17 cellular contexts compared by ENCODE assay signal in the genomic region with DNA sequence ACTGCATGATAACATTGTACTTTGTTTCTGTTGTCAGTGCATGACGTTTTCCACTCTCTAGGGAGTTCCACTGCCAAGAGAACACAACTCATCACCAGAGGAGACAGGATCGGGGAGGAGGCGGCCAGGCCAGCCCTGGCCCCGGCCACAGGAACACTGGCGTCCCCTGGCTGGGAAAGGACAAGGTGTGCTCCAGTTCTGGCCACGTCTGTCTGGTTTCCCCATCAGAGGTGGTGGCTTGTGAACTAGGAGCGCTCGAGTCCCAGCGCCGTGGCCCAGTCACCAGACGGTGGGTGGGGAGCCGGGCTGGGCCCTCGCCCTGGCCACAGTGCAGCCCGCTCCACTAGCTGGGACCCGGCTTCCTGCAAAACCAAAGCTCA.
DNase-seq lines count a peak whose midpoint lies in the region; ATAC-seq and TF ChIP-seq lines count a peak whose summit lies in the region.
"Had no signal": no experiment of that assay in that cellular context is flagged by ENCODE, and none has a peak within 500 bp of the region (broad histone marks: within the 10 kb centered on the region; RNA-seq: fewer than 3 reads in every experiment).

No MANE protein-coding gene starts in this region.

- no peaks in the 10 kb centered on the region for H3K27me3 Mint-ChIP-seq in chondrocyte (ENCODE audit: low read depth)
- peaks cover under 1% of the 10 kb centered on the region for H3K27me3 Mint-ChIP-seq in activated CD4-positive, alpha-beta memory T cell treated with anti-CD3 and anti-CD28 coated beads for 36 hours

- H3K4me3 ChIP-seq in GM23248 (no peak overlapping the region), skin epidermis (no peak overlapping the region), smooth muscle cell (no peak overlapping the region)
- H3K4me3 ChIP-seq: ascending aorta had no signal

- POLR2A ChIA-PET in activated CD4-positive, alpha-beta memory T cell treated with anti-CD3 and anti-CD28 coated beads for 36 hours (lab: Charles Lee), result no interaction called here

- H3K4me3 Mint-ChIP-seq in chondrocyte (ENCODE audit: unreplicated experiment), result no peak overlapping the region
- no peak overlapping the region for H3K4me3 Mint-ChIP-seq in activated CD4-positive, alpha-beta memory T cell treated with anti-CD3 and anti-CD28 coated beads for 36 hours
- H3K4me3 Mint-ChIP-seq: CD8-positive, alpha-beta T cell; natural killer cell treated with Interleukin-12 subunit alpha and Interleukin-12 subunit beta and Interleukin-15 and Interleukin-18, amount 100 ng/mL, for 72 hours had no signal

- CTCF ChIA-PET in activated CD4-positive, alpha-beta memory T cell treated with anti-CD3 and anti-CD28 coated beads for 36 hours (lab: Charles Lee), result no interaction called here

- ATAC-seq in left cardiac atrium, result peak; percentile 65 to 71
- ATAC-seq in foreskin keratinocyte, result no peak
- ATAC-seq: CD8-positive, alpha-beta T cell; natural killer cell treated with Interleukin-12 subunit alpha and Interleukin-12 subunit beta and Interleukin-15 and Interleukin-18, amount 100 ng/mL, for 72 hours had no signal

- no peaks in the 10 kb centered on the region for H3K36me3 ChIP-seq in GM23248 (ENCODE audit: low read depth)
- no peaks in the 10 kb centered on the region for H3K36me3 ChIP-seq in smooth muscle cell (ENCODE audit: low read depth)
- H3K36me3 ChIP-seq: ascending aorta had no signal

- intact Hi-C loops in left cardiac atrium (cut with DNase I), result no loop called here
- intact Hi-C loops in activated CD4-positive, alpha-beta memory T cell treated with anti-CD3 and anti-CD28 coated beads for 36 hours (cut with micrococcal nuclease), result no loop called here

- H3K27ac Mint-ChIP-seq in chondrocyte (ENCODE audit: unreplicated experiment), result peak overlapping the region; percentile 9
- no peak overlapping the region for H3K27ac Mint-ChIP-seq in activated CD4-positive, alpha-beta memory T cell treated with anti-CD3 and anti-CD28 coated beads for 36 hours
- H3K27ac Mint-ChIP-seq: CD8-positive, alpha-beta T cell; natural killer cell treated with Interleukin-12 subunit alpha and Interleukin-12 subunit beta and Interleukin-15 and Interleukin-18, amount 100 ng/mL, for 72 hours had no signal

- H3F3A ChIP-seq in GM23248 (ENCODE audit: insufficient read depth), result peaks cover 6% of the 10 kb centered on the region; the same call in 1 of the 2 replicates
- H3F3A ChIP-seq in smooth muscle cell (ENCODE audit: low read depth), result no peaks in the 10 kb centered on the region

- H3K79me2 ChIP-seq in GM23248 (ENCODE audit: insufficient read depth) (no peaks in the 10 kb centered on the region), smooth muscle cell (ENCODE audit: low read depth) (no peaks in the 10 kb centered on the region)

- peaks cover 3% of the 10 kb centered on the region for H3K9me3 Mint-ChIP-seq in chondrocyte (ENCODE audit: low read depth)
- no peaks in the 10 kb centered on the region for H3K9me3 Mint-ChIP-seq in activated CD4-positive, alpha-beta memory T cell treated with anti-CD3 and anti-CD28 coated beads for 36 hours
- H3K9me3 Mint-ChIP-seq: CD8-positive, alpha-beta T cell; natural killer cell treated with Interleukin-12 subunit alpha and Interleukin-12 subunit beta and Interleukin-15 and Interleukin-18, amount 100 ng/mL, for 72 hours had no signal

- TF ChIP-seq CTCF in chondrocyte (IDR thresholded peaks at IDR 0.05) (no peak), smooth muscle cell (IDR thresholded peaks at IDR 0.05; ENCODE audit: borderline replicate concordance, insufficient read depth, poor library complexity, severe bottlenecking) (no peak), foreskin keratinocyte (conservative IDR thresholded peaks at IDR 0.05) (no peak)

- H3K4me1 ChIP-seq in GM23248 (ENCODE audit: insufficient read depth) (no peaks in the 10 kb centered on the region), smooth muscle cell (ENCODE audit: low read depth) (no peaks in the 10 kb centered on the region), foreskin keratinocyte (no peaks in the 10 kb centered on the region)
- H3K4me1 ChIP-seq: ascending aorta had no signal

- H3K4me2 ChIP-seq in GM23248 (ENCODE audit: unreplicated experiment) (no peak overlapping the region), smooth muscle cell (no peak overlapping the region)

- in situ Hi-C loops in GM23248 (cut with MboI), result no loop called here

- DNase-seq in GM23248 (peak; percentile 12), chondrocyte (ENCODE audit: low spot score) (peak; percentile 77), left cardiac atrium (peak; percentile 48), smooth muscle cell (lab: John Stamatoyannopoulos, UW; ENCODE audit: unreplicated experiment) (no peak), foreskin keratinocyte (no peak)
- no peak for DNase-seq in stimulated activated CD4-positive, alpha-beta T cell treated with anti-CD3 and anti-CD28 coated beads, Interleukin-1b, Interleukin-23, amount 100 ng/mL, for 48 hours
- DNase-seq in activated CD4-positive, alpha-beta memory T cell treated with anti-CD3 and anti-CD28 coated beads for 36 hours, result no peak
- DNase-seq: activated naive CD4-positive, alpha-beta T cell treated with Interleukin-2 at 50 U/mL for 16 hours; activated T-cell treated with anti-CD3 and anti-CD28 coated beads for 4 hours; CD8-positive, alpha-beta T cell; Karpas-422; NCI-H1436 treated with DMSO at 0.1 percent for 48 hours; NCI-H2171 treated with DMSO at 0.1 percent for 48 hours; NCI-H82 had no signal

- no peaks in the 10 kb centered on the region for H3K9me2 ChIP-seq in GM23248 (ENCODE audit: insufficient read depth)

- H3K27ac ChIP-seq in GM23248 (0 out of 2 replicates have a peak overlapping the region, but pooled peaks have one; percentile 51), skin epidermis (peak overlapping the region in 12 of 21 experiments; percentile 9 to 87 (median 61)), smooth muscle cell (ENCODE audit: low read depth) (no peak overlapping the region), foreskin keratinocyte (no peak overlapping the region)

- no peaks in the 10 kb centered on the region for H3K36me3 Mint-ChIP-seq in chondrocyte (ENCODE audit: low read depth)
- H3K36me3 Mint-ChIP-seq in activated CD4-positive, alpha-beta memory T cell treated with anti-CD3 and anti-CD28 coated beads for 36 hours, result no peaks in the 10 kb centered on the region
- H3K36me3 Mint-ChIP-seq: CD8-positive, alpha-beta T cell; natural killer cell treated with Interleukin-12 subunit alpha and Interleukin-12 subunit beta and Interleukin-15 and Interleukin-18, amount 100 ng/mL, for 72 hours had no signal

- H3K9ac ChIP-seq in GM23248 (0 out of 2 replicates have a peak overlapping the region, but pooled peaks have one; percentile 36), smooth muscle cell (ENCODE audit: low read depth) (no peak overlapping the region)

- peaks cover 11% of the 10 kb centered on the region for H3K4me1 Mint-ChIP-seq in chondrocyte (ENCODE audit: low read depth)
- H3K4me1 Mint-ChIP-seq in activated CD4-positive, alpha-beta memory T cell treated with anti-CD3 and anti-CD28 coated beads for 36 hours (ENCODE audit: low read depth), result no peaks in the 10 kb centered on the region

- H3K9me3 ChIP-seq in GM23248 (ENCODE audit: low read depth) (no peaks in the 10 kb centered on the region), smooth muscle cell (replicated peaks; ENCODE audit: low read depth) (no peaks in the 10 kb centered on the region)
- H3K9me3 ChIP-seq: ascending aorta had no signal

- H2AFZ ChIP-seq in GM23248 (no peak overlapping the region), smooth muscle cell (ENCODE audit: low read depth) (no peak overlapping the region)

- H3K27me3 ChIP-seq in GM23248 (replicated peaks; ENCODE audit: insufficient read depth) (no peaks in the 10 kb centered on the region), smooth muscle cell (ENCODE audit: low read depth) (peaks cover 6% of the 10 kb centered on the region), foreskin keratinocyte (no peaks in the 10 kb centered on the region)
- H3K27me3 ChIP-seq: ascending aorta had no signal

- H4K20me1 ChIP-seq in GM23248 (ENCODE audit: insufficient read depth) (no peaks in the 10 kb centered on the region), smooth muscle cell (ENCODE audit: low read depth) (no peaks in the 10 kb centered on the region)

- WGBS in GM23248 (ENCODE audit: low coverage in 1 of 2, low lambda C conversion rate in 2 of 2, missing lambda C conversion rate in 2 of 2), 2 experiments, result 4 to 6% methylated on average over 9 to 15 of the region's 15 CpGs
- WGBS in smooth muscle cell (ENCODE audit: low lambda C conversion rate), result 82% methylated on average over 15 of the region's 15 CpGs

Comparison
In these comparisons a context has a peak if more than half of its experiments do, and no peak if none do; other contexts are left out.
1. DNase-seq: peak in GM23248 (single experiment), chondrocyte (single experiment) and left cardiac atrium (single experiment); none in stimulated activated CD4-positive, alpha-beta T cell treated with anti-CD3 and anti-CD28 coated beads, Interleukin-1b, Interleukin-23, amount 100 ng/mL, for 48 hours (single experiment), activated CD4-positive, alpha-beta memory T cell treated with anti-CD3 and anti-CD28 coated beads for 36 hours (single experiment), smooth muscle cell (single experiment) and foreskin keratinocyte (0 of 2).
2. H3K27ac ChIP-seq: peak in GM23248 (single experiment) and skin epidermis (12 of 21); none in smooth muscle cell (single experiment) and foreskin keratinocyte (single experiment).